In genomic region chr2:65019675-65020195, GRCh38 we compare ENCODE assay signal across 28 cellular contexts.
"Had no signal": no experiment of that assay in that cellular context is flagged by ENCODE, and none has a peak within 500 bp of the region (broad histone marks: within the 10 kb centered on the region; RNA-seq: fewer than 3 reads in every experiment).

No MANE protein-coding gene starts in this region.

- H3K36me3 ChIP-seq: prostate gland, transverse colon had no signal

- H3K4me1 Mint-ChIP-seq: nephron had no signal

- H3K27ac Mint-ChIP-seq: activated CD4-positive, alpha-beta memory T cell treated with anti-CD3 and anti-CD28 coated beads for 36 hours; activated naive CD4-positive, alpha-beta T cell treated with anti-CD3 and anti-CD28 coated beads, Interleukin-2, amount 10 ng/mL, durations not matched to agents 7 days and 5 days; activated naive CD8-positive, alpha-beta T cell treated with anti-CD3 and anti-CD28 coated beads, Interleukin-2, amount 10 ng/mL, durations not matched to agents 7 days and 5 days; activated T-cell treated with anti-CD3 and anti-CD28 coated beads, Interleukin-2, amount 50 U/mL, for 24 hours; brain; effector memory CD8-positive, alpha-beta T cell; nephron; T-helper 1 cell treated with Interleukin-12 subunit alpha and Interleukin-12 subunit beta and Interleukin-4 antibody, amounts not matched to agents 30 μg/mL and 1 μg/mL, for 36 hours had no signal

- H3K27ac ChIP-seq: ascending aorta, cardiac muscle cell, coronary artery, left lung, lower lobe of right lung, pancreas, prostate gland, right atrium auricular region, testis, transverse colon, VCaP had no signal

- H3K4me3 Mint-ChIP-seq: activated CD4-positive, alpha-beta memory T cell treated with anti-CD3 and anti-CD28 coated beads for 36 hours; activated naive CD4-positive, alpha-beta T cell treated with anti-CD3 and anti-CD28 coated beads, Interleukin-2, amount 10 ng/mL, durations not matched to agents 7 days and 5 days; activated naive CD8-positive, alpha-beta T cell treated with anti-CD3 and anti-CD28 coated beads, Interleukin-2, amount 10 ng/mL, durations not matched to agents 7 days and 5 days; activated T-cell treated with anti-CD3 and anti-CD28 coated beads, Interleukin-2, amount 50 U/mL, for 24 hours; brain; effector memory CD8-positive, alpha-beta T cell; nephron; T-helper 1 cell treated with Interleukin-12 subunit alpha and Interleukin-12 subunit beta and Interleukin-4 antibody, amounts not matched to agents 30 μg/mL and 1 μg/mL, for 36 hours had no signal

- H3K4me1 ChIP-seq: ascending aorta, pancreas, prostate gland, testis, transverse colon had no signal

- H3K9me3 Mint-ChIP-seq: activated CD4-positive, alpha-beta memory T cell treated with anti-CD3 and anti-CD28 coated beads for 36 hours; activated naive CD4-positive, alpha-beta T cell treated with anti-CD3 and anti-CD28 coated beads, Interleukin-2, amount 10 ng/mL, durations not matched to agents 7 days and 5 days; activated naive CD8-positive, alpha-beta T cell treated with anti-CD3 and anti-CD28 coated beads, Interleukin-2, amount 10 ng/mL, durations not matched to agents 7 days and 5 days; activated T-cell treated with anti-CD3 and anti-CD28 coated beads, Interleukin-2, amount 50 U/mL, for 24 hours; brain; effector memory CD8-positive, alpha-beta T cell; nephron; T-helper 1 cell treated with Interleukin-12 subunit alpha and Interleukin-12 subunit beta and Interleukin-4 antibody, amounts not matched to agents 30 μg/mL and 1 μg/mL, for 36 hours had no signal

- H3K27me3 ChIP-seq: ascending aorta, cardiac muscle cell, heart right ventricle, left lung, pancreas, right atrium auricular region, testis, transverse colon had no signal

- H3K27me3 Mint-ChIP-seq: activated CD4-positive, alpha-beta memory T cell treated with anti-CD3 and anti-CD28 coated beads for 36 hours; activated naive CD4-positive, alpha-beta T cell treated with anti-CD3 and anti-CD28 coated beads, Interleukin-2, amount 10 ng/mL, durations not matched to agents 7 days and 5 days; activated naive CD8-positive, alpha-beta T cell treated with anti-CD3 and anti-CD28 coated beads, Interleukin-2, amount 10 ng/mL, durations not matched to agents 7 days and 5 days; activated T-cell treated with anti-CD3 and anti-CD28 coated beads, Interleukin-2, amount 50 U/mL, for 24 hours; effector memory CD8-positive, alpha-beta T cell had no signal

- DNase-seq: activated CD4-positive, alpha-beta memory T cell treated with anti-CD3 and anti-CD28 coated beads for 36 hours; activated CD4-positive, alpha-beta T cell treated with anti-CD3 and anti-CD28 coated beads for 4 hours; activated CD8-positive, alpha-beta memory T cell treated with anti-CD3 and anti-CD28 coated beads, Interleukin-2, amount 50 U/mL, for 4 hours; activated gamma-delta T cell; activated naive CD4-positive, alpha-beta T cell treated with anti-CD3 and anti-CD28 coated beads, Interleukin-2, amount 10 ng/mL, durations not matched to agents 7 days and 5 days; activated naive CD8-positive, alpha-beta T cell treated with anti-CD3 and anti-CD28 coated beads, Interleukin-2, amount 10 ng/mL, durations not matched to agents 7 days and 5 days; activated T-cell treated with anti-CD3 and anti-CD28 coated beads, Interleukin-2, amount 50 U/mL, for 24 hours; effector memory CD8-positive, alpha-beta T cell; foreskin fibroblast; heart right ventricle; kidney glomerular epithelial cell; left lung; lower lobe of right lung; mucosa of descending colon; pancreas; stimulated activated naive CD8-positive, alpha-beta T cell treated with anti-CD3 and anti-CD28 coated beads, Interleukin-15, Interleukin-2, amounts not matched to agents 100 U/mL and 50 U/mL, for 24 hours; T-helper 9 cell; testis; transverse colon had no signal

- H3K4me3 ChIP-seq: ascending aorta, cardiac muscle cell, coronary artery, heart right ventricle, left lung, lower lobe of right lung, mucosa of descending colon, pancreas, prostate gland, right atrium auricular region, testis, transverse colon had no signal

- H3K9me3 ChIP-seq: ascending aorta, heart right ventricle, left lung, lower lobe of right lung, mucosa of descending colon, pancreas, prostate gland, right atrium auricular region, testis, transverse colon had no signal
